ENCODE assay signal across 23 cellular contexts in genomic region chr1:45867697-45868346, GRCh38.
"Had no signal": no experiment of that assay in that cellular context is flagged by ENCODE, and none has a peak within 500 bp of the region (broad histone marks: within the 10 kb centered on the region; RNA-seq: fewer than 3 reads in every experiment).

No MANE protein-coding gene starts in this region.

- DNase-seq: activated CD4-positive, alpha-beta T cell treated with anti-CD3 and anti-CD28 coated beads, Interleukin-2, amount 10 ng/mL, durations not matched to agents 24 days and 14 days; activated CD8-positive, alpha-beta T cell treated with anti-CD3 and anti-CD28 coated beads, Interleukin-2, amount 10 ng/mL, durations not matched to agents 7 days and 5 days; activated naive CD4-positive, alpha-beta T cell treated with Interleukin-2 at 50 U/mL for 16 hours; activated T-cell treated with anti-CD3 and anti-CD28 coated beads, Interleukin-2, amount 50 U/mL, for 24 hours; aorta; cerebellar nuclear complex; effector CD4-positive, alpha-beta T cell; heart left ventricle; left ventricle myocardium inferior; mucosa of descending colon; naive B cell; psoas muscle; right cardiac atrium; stimulated activated naive CD8-positive, alpha-beta T cell treated with anti-CD3 and anti-CD28 coated beads, Interleukin-15, Interleukin-2, amounts not matched to agents 100 U/mL and 50 U/mL, for 24 hours; T1000 had no signal

- H2AFZ ChIP-seq: neural progenitor cell had no signal

- H3K9ac ChIP-seq: neural progenitor cell had no signal

- H3K9me3 ChIP-seq: gastroesophageal sphincter, heart left ventricle, left ventricle myocardium inferior, mucosa of descending colon, psoas muscle, tibial nerve, vagina had no signal

- H3K27ac Mint-ChIP-seq: activated CD4-positive, alpha-beta T cell treated with anti-CD3 and anti-CD28 coated beads, Interleukin-2, amount 10 ng/mL, durations not matched to agents 24 days and 14 days; activated CD8-positive, alpha-beta T cell treated with anti-CD3 and anti-CD28 coated beads, Interleukin-2, amount 10 ng/mL, durations not matched to agents 7 days and 5 days; activated T-cell treated with anti-CD3 and anti-CD28 coated beads, Interleukin-2, amount 50 U/mL, for 24 hours; activated T-helper 2 cell treated with anti-CD3 and anti-CD28 coated beads, Interferon-gamma antibody, Interleukin-2, Interleukin-4, amounts not matched to agents 10 μg/mL and 5 μg/mL and 100 μg/mL, durations not matched to agents 14 hours and 24 hours and 36 hours; memory B cell; neural progenitor cell had no signal

- FAIRE-seq: bronchial epithelial cell had no signal

- H3K9me3 Mint-ChIP-seq: activated CD4-positive, alpha-beta T cell treated with anti-CD3 and anti-CD28 coated beads, Interleukin-2, amount 10 ng/mL, durations not matched to agents 24 days and 14 days; activated T-cell treated with anti-CD3 and anti-CD28 coated beads, Interleukin-2, amount 50 U/mL, for 24 hours; activated T-helper 2 cell treated with anti-CD3 and anti-CD28 coated beads, Interferon-gamma antibody, Interleukin-2, Interleukin-4, amounts not matched to agents 10 μg/mL and 5 μg/mL and 100 μg/mL, durations not matched to agents 14 hours and 24 hours and 36 hours; memory B cell; naive B cell; neural progenitor cell had no signal

- H3K36me3 ChIP-seq: gastroesophageal sphincter, heart left ventricle, left ventricle myocardium inferior, neural progenitor cell, tibial nerve, vagina had no signal

- H3K4me2 ChIP-seq: neural progenitor cell had no signal

- H3K27me3 Mint-ChIP-seq: activated CD4-positive, alpha-beta T cell treated with anti-CD3 and anti-CD28 coated beads, Interleukin-2, amount 10 ng/mL, durations not matched to agents 24 days and 14 days; activated T-cell treated with anti-CD3 and anti-CD28 coated beads, Interleukin-2, amount 50 U/mL, for 24 hours; naive B cell had no signal

- H3K27ac ChIP-seq: gastroesophageal sphincter, heart left ventricle, left ventricle myocardium inferior, neural progenitor cell, psoas muscle, skin epidermis, vagina had no signal

- H3K4me3 Mint-ChIP-seq: activated CD4-positive, alpha-beta T cell treated with anti-CD3 and anti-CD28 coated beads, Interleukin-2, amount 10 ng/mL, durations not matched to agents 24 days and 14 days; activated CD8-positive, alpha-beta T cell treated with anti-CD3 and anti-CD28 coated beads, Interleukin-2, amount 10 ng/mL, durations not matched to agents 7 days and 5 days; activated T-cell treated with anti-CD3 and anti-CD28 coated beads, Interleukin-2, amount 50 U/mL, for 24 hours; memory B cell; naive B cell; neural progenitor cell had no signal

- H3K4me3 ChIP-seq: gastroesophageal sphincter, heart left ventricle, left ventricle myocardium inferior, mucosa of descending colon, neural progenitor cell, psoas muscle, skin epidermis, tibial nerve, vagina had no signal

- H3K27me3 ChIP-seq: gastroesophageal sphincter, heart left ventricle, neural progenitor cell, tibial nerve, vagina had no signal
